In genomic region chr12:32989705-32990104, GRCh38 we compare ENCODE assay signal across 21 cellular contexts.
"Had no signal": no experiment of that assay in that cellular context is flagged by ENCODE, and none has a peak within 500 bp of the region (broad histone marks: within the 10 kb centered on the region; RNA-seq: fewer than 3 reads in every experiment).

No MANE protein-coding gene starts in this region.

- H3K4me3 ChIP-seq: cardiac muscle cell, mucosa of descending colon, sigmoid colon, testis, upper lobe of left lung had no signal

- H3K27me3 ChIP-seq: cardiac muscle cell, sigmoid colon, testis, upper lobe of left lung had no signal

- H3K27ac ChIP-seq: sigmoid colon, testis, upper lobe of left lung had no signal

- H3K36me3 ChIP-seq: cardiac muscle cell, sigmoid colon, upper lobe of left lung had no signal

- H3K4me1 Mint-ChIP-seq: activated CD4-positive, alpha-beta T cell treated with anti-CD3 and anti-CD28 coated beads for 36 hours; activated naive CD8-positive, alpha-beta T cell treated with anti-CD3 and anti-CD28 coated beads, Interleukin-2, amount 10 ng/mL, durations not matched to agents 7 days and 5 days; memory B cell; stimulated activated naive B cell treated with anti-CD40 and anti-IgM and Interleukin-4, amounts not matched to agents 10 μg/mL and 1 μg/mL and 100 μg/mL, for 72 hours had no signal

- DNase-seq: activated CD4-positive, alpha-beta T cell treated with anti-CD3 and anti-CD28 coated beads for 36 hours; activated CD4-positive, alpha-beta T cell treated with anti-CD3 and anti-CD28 coated beads, Interleukin-2, amount 50 U/mL, for 4 hours; activated effector memory CD4-positive, alpha-beta T cell treated with Interleukin-2 at 50 U/mL for 16 hours; activated naive CD4-positive, alpha-beta T cell treated with anti-CD3 and anti-CD28 coated beads for 36 hours; activated naive CD8-positive, alpha-beta T cell treated with anti-CD3 and anti-CD28 coated beads, Interleukin-2, amount 10 ng/mL, durations not matched to agents 7 days and 5 days; activated T-cell treated with anti-CD3 and anti-CD28 coated beads, Interleukin-2, amount 50 U/mL, for 72 hours; amygdala; cortex of kidney; glutamatergic neuron; left colon; mucosa of descending colon; posterior cingulate gyrus; sigmoid colon; stimulated activated CD4-positive, alpha-beta T cell treated with anti-CD3 and anti-CD28 coated beads, Interleukin-2, amount 100 ng/mL, for 48 hours; stimulated activated CD8-positive, alpha-beta memory T cell treated with anti-CD3 and anti-CD28 coated beads, Interleukin-4, amount 100 ng/mL, for 48 hours; stimulated activated naive B cell treated with anti-CD40 and anti-IgM and Interleukin-4, amounts not matched to agents 10 μg/mL and 1 μg/mL and 100 μg/mL, for 72 hours; T-helper 9 cell; testis; upper lobe of left lung had no signal

- ATAC-seq: activated CD4-positive, alpha-beta T cell treated with anti-CD3 and anti-CD28 coated beads for 36 hours; activated T-cell treated with anti-CD3 and anti-CD28 coated beads, Interleukin-2, amount 50 U/mL, for 72 hours; left colon; mucosa of descending colon; stimulated activated naive B cell treated with anti-CD40 and anti-IgM and Interleukin-4, amounts not matched to agents 10 μg/mL and 1 μg/mL and 100 μg/mL, for 72 hours had no signal

- H3K4me1 ChIP-seq: sigmoid colon, testis, upper lobe of left lung had no signal

- H3K27ac Mint-ChIP-seq: activated CD4-positive, alpha-beta T cell treated with anti-CD3 and anti-CD28 coated beads for 36 hours; activated naive CD4-positive, alpha-beta T cell treated with anti-CD3 and anti-CD28 coated beads for 36 hours; activated naive CD8-positive, alpha-beta T cell treated with anti-CD3 and anti-CD28 coated beads, Interleukin-2, amount 10 ng/mL, durations not matched to agents 7 days and 5 days; activated T-cell treated with anti-CD3 and anti-CD28 coated beads, Interleukin-2, amount 50 U/mL, for 72 hours; memory B cell; stimulated activated naive B cell treated with anti-CD40 and anti-IgM and Interleukin-4, amounts not matched to agents 10 μg/mL and 1 μg/mL and 100 μg/mL, for 72 hours had no signal

- H3K9me3 ChIP-seq: mucosa of descending colon, sigmoid colon, testis, upper lobe of left lung had no signal

- H3K36me3 Mint-ChIP-seq: activated naive CD8-positive, alpha-beta T cell treated with anti-CD3 and anti-CD28 coated beads, Interleukin-2, amount 10 ng/mL, durations not matched to agents 7 days and 5 days; memory B cell; stimulated activated naive B cell treated with anti-CD40 and anti-IgM and Interleukin-4, amounts not matched to agents 10 μg/mL and 1 μg/mL and 100 μg/mL, for 72 hours had no signal

- H3K9me3 Mint-ChIP-seq: activated naive CD4-positive, alpha-beta T cell treated with anti-CD3 and anti-CD28 coated beads for 36 hours; activated naive CD8-positive, alpha-beta T cell treated with anti-CD3 and anti-CD28 coated beads, Interleukin-2, amount 10 ng/mL, durations not matched to agents 7 days and 5 days; activated T-cell treated with anti-CD3 and anti-CD28 coated beads, Interleukin-2, amount 50 U/mL, for 72 hours had no signal

- H3K4me3 Mint-ChIP-seq: activated CD4-positive, alpha-beta T cell treated with anti-CD3 and anti-CD28 coated beads for 36 hours; activated naive CD4-positive, alpha-beta T cell treated with anti-CD3 and anti-CD28 coated beads for 36 hours; activated naive CD8-positive, alpha-beta T cell treated with anti-CD3 and anti-CD28 coated beads, Interleukin-2, amount 10 ng/mL, durations not matched to agents 7 days and 5 days; activated T-cell treated with anti-CD3 and anti-CD28 coated beads, Interleukin-2, amount 50 U/mL, for 72 hours; memory B cell; stimulated activated naive B cell treated with anti-CD40 and anti-IgM and Interleukin-4, amounts not matched to agents 10 μg/mL and 1 μg/mL and 100 μg/mL, for 72 hours had no signal
